In genomic region chr7:27647052-27647451, GRCh38 we compare ENCODE assay signal across 1 cellular context.
TF ChIP-seq lines count a peak whose summit lies in the region.

No MANE protein-coding gene starts in this region.

TF ChIP-seq in HCT116, 20 proteins besides CTCF, POLR2A, EP300 and RAD21:
- TF ChIP-seq EGR1 (IDR thresholded peaks at IDR 0.05; ENCODE audit: low read depth) (no peak), FOSL1 (IDR thresholded peaks at IDR 0.05; ENCODE audit: low read depth) (peak; percentile 71), CEBPB (IDR thresholded peaks at IDR 0.05; ENCODE audit: low read depth) (peak; percentile 89), MAX (IDR thresholded peaks at IDR 0.05) (peak; percentile 34; the same call in 1 of the 2 replicates), CBX3 (IDR thresholded peaks at IDR 0.05; ENCODE audit: low read depth) (peak; percentile 49; the same call in 1 of the 2 replicates), JUND (IDR thresholded peaks at IDR 0.05) (peak; percentile 56), POLR2AphosphoS5 (IDR thresholded peaks at IDR 0.05; ENCODE audit: low read depth, low read length) (0 out of 2 replicates have a peak, but pooled peaks have one; percentile 24), EZH2 (IDR thresholded peaks at IDR 0.05) (no peak), SP1 (IDR thresholded peaks at IDR 0.05; ENCODE audit: low read depth) (peak; percentile 41)
- TF ChIP-seq, protein P1, sequence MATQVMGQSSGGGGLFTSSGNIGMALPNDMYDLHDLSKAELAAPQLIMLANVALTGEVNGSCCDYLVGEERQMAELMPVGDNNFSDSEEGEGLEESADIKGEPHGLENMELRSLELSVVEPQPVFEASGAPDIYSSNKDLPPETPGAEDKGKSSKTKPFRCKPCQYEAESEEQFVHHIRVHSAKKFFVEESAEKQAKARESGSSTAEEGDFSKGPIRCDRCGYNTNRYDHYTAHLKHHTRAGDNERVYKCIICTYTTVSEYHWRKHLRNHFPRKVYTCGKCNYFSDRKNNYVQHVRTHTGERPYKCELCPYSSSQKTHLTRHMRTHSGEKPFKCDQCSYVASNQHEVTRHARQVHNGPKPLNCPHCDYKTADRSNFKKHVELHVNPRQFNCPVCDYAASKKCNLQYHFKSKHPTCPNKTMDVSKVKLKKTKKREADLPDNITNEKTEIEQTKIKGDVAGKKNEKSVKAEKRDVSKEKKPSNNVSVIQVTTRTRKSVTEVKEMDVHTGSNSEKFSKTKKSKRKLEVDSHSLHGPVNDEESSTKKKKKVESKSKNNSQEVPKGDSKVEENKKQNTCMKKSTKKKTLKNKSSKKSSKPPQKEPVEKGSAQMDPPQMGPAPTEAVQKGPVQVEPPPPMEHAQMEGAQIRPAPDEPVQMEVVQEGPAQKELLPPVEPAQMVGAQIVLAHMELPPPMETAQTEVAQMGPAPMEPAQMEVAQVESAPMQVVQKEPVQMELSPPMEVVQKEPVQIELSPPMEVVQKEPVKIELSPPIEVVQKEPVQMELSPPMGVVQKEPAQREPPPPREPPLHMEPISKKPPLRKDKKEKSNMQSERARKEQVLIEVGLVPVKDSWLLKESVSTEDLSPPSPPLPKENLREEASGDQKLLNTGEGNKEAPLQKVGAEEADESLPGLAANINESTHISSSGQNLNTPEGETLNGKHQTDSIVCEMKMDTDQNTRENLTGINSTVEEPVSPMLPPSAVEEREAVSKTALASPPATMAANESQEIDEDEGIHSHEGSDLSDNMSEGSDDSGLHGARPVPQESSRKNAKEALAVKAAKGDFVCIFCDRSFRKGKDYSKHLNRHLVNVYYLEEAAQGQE (IDR thresholded peaks at IDR 0.05; ENCODE audit: low read depth): peak; percentile 22; the same call in 1 of the 2 replicates
